17 cellular contexts compared by ENCODE assay signal in the genomic region with DNA sequence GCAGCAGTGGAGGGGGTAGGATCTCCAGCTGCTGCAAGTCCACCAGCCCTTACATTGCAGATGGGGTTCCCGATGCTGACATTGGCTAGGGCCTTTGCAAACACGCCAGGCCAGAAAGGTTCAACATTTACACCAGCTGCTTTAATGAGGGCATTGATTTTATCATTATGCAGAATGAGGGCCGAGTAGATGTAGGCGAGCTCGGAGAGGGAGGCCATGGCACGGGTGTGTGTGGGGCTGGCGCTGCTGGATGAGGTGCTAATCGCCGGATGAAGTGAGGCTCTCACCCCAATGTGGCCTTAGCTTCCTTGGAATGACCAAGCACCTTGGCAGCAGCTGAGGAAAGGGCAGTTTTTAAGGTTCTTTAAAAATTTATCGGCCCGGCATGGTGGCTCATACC. TPM values are rescaled to one million over a fixed set of nuclear protein-coding genes. Genes with fewer than 3 reads are reported as not detected.
A peak's percentile ranks its signal among the peaks of the same experiment; 100 is the strongest.
DNase-seq lines count a peak whose midpoint lies in the region; ATAC-seq and TF ChIP-seq lines count a peak whose summit lies in the region.
"Had no signal": no experiment of that assay in that cellular context is flagged by ENCODE, and none has a peak within 500 bp of the region (broad histone marks: within the 10 kb centered on the region; RNA-seq: fewer than 3 reads in every experiment).

No MANE protein-coding gene starts in this region.

- H3K27ac ChIP-seq in GM23338 (ENCODE audit: low read depth) (peak overlapping the region; percentile 86), endodermal cell (ENCODE audit: low read depth, low read length) (no peak overlapping the region), mesendoderm (ENCODE audit: low read depth, low read length) (no peak overlapping the region)
- H3K27ac ChIP-seq: BLaER1 had no signal

- H3K4me1 ChIP-seq in GM23338 (ENCODE audit: insufficient read depth) (no peaks in the 10 kb centered on the region), endodermal cell (ENCODE audit: control insufficient read depth, insufficient read depth, low read length) (no peaks in the 10 kb centered on the region), mesendoderm (ENCODE audit: control insufficient read depth, low read depth, low read length) (no peaks in the 10 kb centered on the region)
- H3K4me1 ChIP-seq: BLaER1 had no signal

- H2AK5ac ChIP-seq in mesendoderm (ENCODE audit: low read length): no peak overlapping the region

- peaks cover 15% of the 10 kb centered on the region for H3K36me3 ChIP-seq in GM23338 (ENCODE audit: insufficient read depth)
- peaks cover 4% of the 10 kb centered on the region for H3K36me3 ChIP-seq in H7 (replicated peaks; ENCODE audit: control insufficient read depth, insufficient read depth, low read length)
- peaks cover 37% of the 10 kb centered on the region for H3K36me3 ChIP-seq in endodermal cell (ENCODE audit: control insufficient read depth, insufficient read depth, low read length)
- peaks cover 1% of the 10 kb centered on the region for H3K36me3 ChIP-seq in mesendoderm (ENCODE audit: control insufficient read depth, insufficient read depth, low read length)

- H3K9me3 Mint-ChIP-seq in GM23338 (no peaks in the 10 kb centered on the region), endodermal cell (no peaks in the 10 kb centered on the region)
- no peaks in the 10 kb centered on the region for H3K9me3 Mint-ChIP-seq in activated CD8-positive, alpha-beta T cell treated with anti-CD3 and anti-CD28 coated beads for 36 hours
- H3K9me3 Mint-ChIP-seq: CD14-positive monocyte; CD4-positive, alpha-beta memory T cell had no signal

- no peak overlapping the region for H2BK15ac ChIP-seq in mesendoderm (replicated peaks; ENCODE audit: low read depth)

- H3K4me1 Mint-ChIP-seq in GM23338: 0 out of 3 replicates have a peak, but pooled peaks cover 2% of the 10 kb centered on the region
- H3K4me1 Mint-ChIP-seq in endodermal cell: no peaks in the 10 kb centered on the region
- H3K4me1 Mint-ChIP-seq in activated CD8-positive, alpha-beta T cell treated with anti-CD3 and anti-CD28 coated beads for 36 hours (ENCODE audit: low read depth): peaks cover 11% of the 10 kb centered on the region

- H3K9ac ChIP-seq in endodermal cell (ENCODE audit: extremely low read depth, low read length, poor library complexity, severe bottlenecking): no peak overlapping the region
- H3K9ac ChIP-seq in mesendoderm (ENCODE audit: low read length): no peak overlapping the region
- H3K9ac ChIP-seq: BLaER1 had no signal

- H2BK5ac ChIP-seq in mesendoderm (ENCODE audit: low read length): no peak overlapping the region

- H3K79me2 ChIP-seq in GM23338 (replicated peaks; ENCODE audit: insufficient read depth) (no peaks in the 10 kb centered on the region; the same call in 1 of the 2 replicates), mesendoderm (ENCODE audit: control insufficient read depth, insufficient read depth, low read length) (no peaks in the 10 kb centered on the region)

- intact Hi-C loops in activated CD8-positive, alpha-beta T cell treated with anti-CD3 and anti-CD28 coated beads for 36 hours (cut with micrococcal nuclease): no loop called here

- H3F3A ChIP-seq in GM23338 (replicated peaks; ENCODE audit: low read depth): 0 out of 2 replicates have a peak, but pooled peaks cover 11% of the 10 kb centered on the region

- H3K79me1 ChIP-seq in mesendoderm (ENCODE audit: low read length): no peaks in the 10 kb centered on the region

- CTCF ChIA-PET in activated CD8-positive, alpha-beta T cell treated with anti-CD3 and anti-CD28 coated beads for 36 hours (lab: Charles Lee): no interaction called here

- H3K4me2 ChIP-seq in GM23338 (no peak overlapping the region), mesendoderm (ENCODE audit: low read length) (no peak overlapping the region)
- H3K4me2 ChIP-seq: BLaER1 had no signal

- peaks cover 29% of the 10 kb centered on the region for H3K36me3 Mint-ChIP-seq in GM23338 (ENCODE audit: low read depth)
- H3K36me3 Mint-ChIP-seq in endodermal cell (ENCODE audit: low read depth): peaks cover 23% of the 10 kb centered on the region
- H3K36me3 Mint-ChIP-seq in activated CD8-positive, alpha-beta T cell treated with anti-CD3 and anti-CD28 coated beads for 36 hours (ENCODE audit: low read depth): peaks cover 24% of the 10 kb centered on the region

- no peak overlapping the region for H4K8ac ChIP-seq in mesendoderm (ENCODE audit: low read depth, low read length)

- no peak overlapping the region for H3K23ac ChIP-seq in mesendoderm (ENCODE audit: low read length)

- POLR2A ChIA-PET in activated CD8-positive, alpha-beta T cell treated with anti-CD3 and anti-CD28 coated beads for 36 hours (lab: Charles Lee): no interaction called here

- H2BK120ac ChIP-seq in mesendoderm (ENCODE audit: low read depth, low read length): no peak overlapping the region

- no peaks in the 10 kb centered on the region for H3K9me3 ChIP-seq in endodermal cell (ENCODE audit: control insufficient read depth, low read length)
- H3K9me3 ChIP-seq: BLaER1 had no signal

- H2AFZ ChIP-seq in GM23338: no peak overlapping the region

- H3K4ac ChIP-seq in mesendoderm (ENCODE audit: low read depth, low read length): no peak overlapping the region

- no peaks in the 10 kb centered on the region for H4K20me1 ChIP-seq in GM23338 (replicated peaks; ENCODE audit: insufficient read depth)
- H4K20me1 ChIP-seq: BLaER1 had no signal

- peak; percentile 28 for DNase-seq in GM23338 (ENCODE audit: low spot score)
- DNase-seq in H7: peak; percentile 20
- DNase-seq in endodermal cell: peak; percentile 57
- DNase-seq in mesendoderm: peak; percentile 37
- no peak for DNase-seq in activated CD8-positive, alpha-beta T cell treated with anti-CD3 and anti-CD28 coated beads for 36 hours
- DNase-seq in effector CD4-positive, alpha-beta T cell: no peak
- DNase-seq in HCEC 1CT: no peak
- no peak for DNase-seq in NCI-H2196 treated with DMSO at 0.1 percent for 48 hours (lab: John Stamatoyannopoulos, UW; ENCODE audit: unreplicated experiment)
- DNase-seq: ACHN; CD4-positive, alpha-beta memory T cell; DMS53; DND-41; EL; KG1 had no signal

- H4K5ac ChIP-seq in mesendoderm (ENCODE audit: low read length): no peak overlapping the region

- WGBS in endodermal cell (ENCODE audit: insufficient coverage in 1 of 2, insufficient read length in 1 of 2), 2 experiments: 86 to 94% methylated on average over 4 to 11 of the region's 11 CpGs
- no CpG with 5 or more reads among the region's 11 CpGs for WGBS in mesendoderm (ENCODE audit: extremely low coverage, insufficient coverage, low lambda C conversion rate)

- H3K18ac ChIP-seq in mesendoderm (ENCODE audit: low read length): no peak overlapping the region

- H3K4me3 ChIP-seq in GM23338 (no peak overlapping the region), H7 (ENCODE audit: insufficient read depth, low read depth, low read length) (no peak overlapping the region), endodermal cell (ENCODE audit: low read length) (no peak overlapping the region), mesendoderm (ENCODE audit: low read length) (no peak overlapping the region)
- H3K4me3 ChIP-seq: BLaER1, GM12878 had no signal

- no peaks in the 10 kb centered on the region for H3K27me3 ChIP-seq in GM23338 (ENCODE audit: insufficient read depth)
- H3K27me3 ChIP-seq in H7 (ENCODE audit: control insufficient read depth, insufficient read depth, low read length): no peaks in the 10 kb centered on the region
- no peaks in the 10 kb centered on the region for H3K27me3 ChIP-seq in endodermal cell (ENCODE audit: control insufficient read depth, insufficient read depth, low read length, poor library complexity, severe bottlenecking)
- no peaks in the 10 kb centered on the region for H3K27me3 ChIP-seq in mesendoderm (ENCODE audit: insufficient read depth, low read length, poor library complexity)
- H3K27me3 ChIP-seq: BLaER1 had no signal

- ATAC-seq in GM23338: peak; percentile 63
- no peak for ATAC-seq in activated CD8-positive, alpha-beta T cell treated with anti-CD3 and anti-CD28 coated beads for 36 hours
- ATAC-seq: GM12878 had no signal

- TF ChIP-seq CTCF in GM23338 (conservative IDR thresholded peaks at IDR 0.05; ENCODE audit: low read depth in 2 of 2): no peak
- no peak for TF ChIP-seq CTCF in endodermal cell (conservative IDR thresholded peaks at IDR 0.05)
- no peak for TF ChIP-seq CTCF in activated CD8-positive, alpha-beta T cell treated with anti-CD3 and anti-CD28 coated beads for 36 hours (IDR thresholded peaks at IDR 0.05)

- H3K4me3 Mint-ChIP-seq in GM23338 (no peak overlapping the region), endodermal cell (no peak overlapping the region)
- H3K4me3 Mint-ChIP-seq in activated CD8-positive, alpha-beta T cell treated with anti-CD3 and anti-CD28 coated beads for 36 hours: no peak overlapping the region
- H3K4me3 Mint-ChIP-seq: CD14-positive monocyte; CD4-positive, alpha-beta memory T cell had no signal

- no peak overlapping the region for H3K56ac ChIP-seq in mesendoderm (ENCODE audit: low read length)

- peak overlapping the region; percentile 49; the same call in 1 of the 2 replicates for H3K27ac Mint-ChIP-seq in GM23338
- H3K27ac Mint-ChIP-seq in endodermal cell: no peak overlapping the region
- no peak overlapping the region for H3K27ac Mint-ChIP-seq in activated CD8-positive, alpha-beta T cell treated with anti-CD3 and anti-CD28 coated beads for 36 hours

- peaks cover 15% of the 10 kb centered on the region for H3K27me3 Mint-ChIP-seq in GM23338 (ENCODE audit: insufficient read depth, low read depth, poor library complexity)
- no peaks in the 10 kb centered on the region for H3K27me3 Mint-ChIP-seq in endodermal cell (ENCODE audit: insufficient read depth)
- H3K27me3 Mint-ChIP-seq in activated CD8-positive, alpha-beta T cell treated with anti-CD3 and anti-CD28 coated beads for 36 hours: no peaks in the 10 kb centered on the region
- H3K27me3 Mint-ChIP-seq: CD4-positive, alpha-beta memory T cell had no signal

- H3K9me2 ChIP-seq in GM23338 (ENCODE audit: insufficient read depth): no peaks in the 10 kb centered on the region

RNA-seq across cellular contexts. Expression of gene PHAX, which starts 27.4 kb away (rescaled TPM):
- 75.9 and 81.4 TPM in 2 replicates for total RNA-seq in GM23338 (2014; rRNA removed; shearing (Covaris generic))
- polyA plus RNA-seq in GM23338 (2016; fragmentation: Nextera tagmentation; extraction: Ambion mirVana): 104 and 140 TPM in 2 replicates
- 26.2 and 43.1 TPM in 2 replicates for total RNA-seq in H7 (2014; rRNA removed; shearing (Covaris generic))
- 10 to 100 TPM; 49.9 to 54.1 TPM for total RNA-seq in endodermal cell
- 43.9 TPM for polyA plus RNA-seq in endodermal cell (2013, experiment 1 of 2)
- polyA plus RNA-seq in endodermal cell (2013, experiment 2 of 2): 41.0 TPM
- polyA plus RNA-seq in mesendoderm (2013, experiment 1 of 2): 66.5 TPM
- 68.7 TPM for polyA plus RNA-seq in mesendoderm (2013, experiment 2 of 2)
- total RNA-seq in activated CD8-positive, alpha-beta T cell treated with anti-CD3 and anti-CD28 coated beads for 36 hours: 10 to 100 TPM; 42.5 to 42.8 TPM

RNA-seq across cellular contexts. Expression of gene ALDH7A1, which starts 33.1 kb away (rescaled TPM):
- 122 and 135 TPM in 2 replicates for total RNA-seq in GM23338 (2014; rRNA removed; shearing (Covaris generic))
- polyA plus RNA-seq in GM23338 (2016; fragmentation: Nextera tagmentation; extraction: Ambion mirVana): 184 and 198 TPM in 2 replicates
- 60.6 and 64.3 TPM in 2 replicates for total RNA-seq in H7 (2014; rRNA removed; shearing (Covaris generic))
- 100 to 1,000 TPM; 133 to 192 TPM for total RNA-seq in endodermal cell
- 127 TPM for polyA plus RNA-seq in endodermal cell (2013, experiment 1 of 2)
- 108 TPM for polyA plus RNA-seq in endodermal cell (2013, experiment 2 of 2)
- polyA plus RNA-seq in mesendoderm (2013, experiment 1 of 2): 120 TPM
- 119 TPM for polyA plus RNA-seq in mesendoderm (2013, experiment 2 of 2)
- 1 to 10 TPM; 4.8 to 5.1 TPM for total RNA-seq in activated CD8-positive, alpha-beta T cell treated with anti-CD3 and anti-CD28 coated beads for 36 hours

Comparison
In these comparisons a context has a peak if more than half of its experiments do, and no peak if none do; other contexts are left out.
1. DNase-seq: peak in GM23338 (single experiment), H7 (single experiment), endodermal cell (single experiment) and mesendoderm (single experiment); none in activated CD8-positive, alpha-beta T cell treated with anti-CD3 and anti-CD28 coated beads for 36 hours (single experiment), effector CD4-positive, alpha-beta T cell (single experiment), HCEC 1CT (single experiment) and NCI-H2196 treated with DMSO at 0.1 percent for 48 hours (single experiment).
2. RNA of gene ALDH7A1, which starts 33.1 kb away (total RNA-seq): 133 to 192 TPM in endodermal cell, 122 to 135 TPM in GM23338 and 60.6 to 64.3 TPM in H7; 4.8 to 5.1 TPM in activated CD8-positive, alpha-beta T cell treated with anti-CD3 and anti-CD28 coated beads for 36 hours; every median in the first group is over 10 times any median in the second.